In the genomic region with DNA sequence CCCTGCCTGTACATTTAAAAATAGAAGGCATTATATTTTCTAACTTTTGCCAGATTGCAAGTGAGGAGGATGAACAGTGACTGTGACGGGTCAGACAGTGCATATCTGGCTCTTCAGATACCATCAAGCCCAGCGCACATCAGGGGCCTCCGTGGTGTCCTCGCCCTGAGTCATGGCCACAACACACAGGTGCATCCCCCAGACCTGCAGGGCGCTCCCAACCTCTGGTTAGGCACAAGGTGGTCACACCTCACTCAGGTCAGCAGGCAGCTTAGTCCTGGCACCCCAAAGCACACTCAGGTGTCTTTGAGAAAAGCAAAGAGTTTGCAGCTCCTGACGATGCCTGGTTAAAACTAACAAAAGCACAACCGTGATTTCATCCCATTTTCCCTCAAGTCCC, we compare ENCODE assay signal across 29 cellular contexts. TPM values are rescaled to one million over a fixed set of nuclear protein-coding genes. Genes with fewer than 3 reads are reported as not detected.
A peak's percentile ranks its signal among the peaks of the same experiment; 100 is the strongest.
DNase-seq lines count a peak whose midpoint lies in the region; ATAC-seq and TF ChIP-seq lines count a peak whose summit lies in the region.
"Had no signal": no experiment of that assay in that cellular context is flagged by ENCODE, and none has a peak within 500 bp of the region (broad histone marks: within the 10 kb centered on the region; RNA-seq: fewer than 3 reads in every experiment).

No MANE protein-coding gene starts in this region.

- H2BK120ac ChIP-seq in H9 (ENCODE audit: low read depth, low read length, poor library complexity, severe bottlenecking): no peak overlapping the region
- no peak overlapping the region for H2BK120ac ChIP-seq in neuronal stem cell (ENCODE audit: low read depth, low read length)

- H2BK5ac ChIP-seq in H9 (ENCODE audit: insufficient read length, low read length): no peak overlapping the region
- H2BK5ac ChIP-seq in neuronal stem cell (ENCODE audit: low read length): no peak overlapping the region

- H3K79me2 ChIP-seq in H9 (ENCODE audit: insufficient read depth, low read length): no peaks in the 10 kb centered on the region

- TF ChIP-seq CTCF in H9 (conservative IDR thresholded peaks at IDR 0.05): no peak
- no peak for TF ChIP-seq CTCF in coronary artery (IDR thresholded peaks at IDR 0.05)
- no peak for TF ChIP-seq CTCF in endodermal cell (conservative IDR thresholded peaks at IDR 0.05)
- no peak for TF ChIP-seq CTCF in body of pancreas (IDR thresholded peaks at IDR 0.05)

- WGBS in H9 (ENCODE audit: extremely low coverage, insufficient read length, low lambda C conversion rate): no CpG with 5 or more reads among the region's 7 CpGs
- WGBS in endodermal cell (ENCODE audit: insufficient coverage in 1 of 2, insufficient read length in 1 of 2), 2 experiments: 89 to 98% methylated on average over 7 of the region's 7 CpGs
- no CpG with 5 or more reads among the region's 7 CpGs for WGBS in neuronal stem cell (ENCODE audit: extremely low coverage in 2 of 2, insufficient read length in 2 of 2, insufficient replicate concordance in 1 of 2), 2 donors
- 71 to 77% methylated on average over 7 of the region's 7 CpGs for WGBS in body of pancreas, 2 donors

- H3K4me3 ChIP-seq in coronary artery: no peak overlapping the region
- no peak overlapping the region for H3K4me3 ChIP-seq in endodermal cell (ENCODE audit: low read length)
- H3K4me3 ChIP-seq in neuronal stem cell (ENCODE audit: low read length in 2 of 2): peak overlapping the region in 1 of 2 donors; percentile 31
- no peak overlapping the region for H3K4me3 ChIP-seq in body of pancreas
- H3K4me3 ChIP-seq: BLaER1, GM12878 had no signal

- no peaks in the 10 kb centered on the region for H3K79me1 ChIP-seq in H9 (ENCODE audit: insufficient read depth, low read depth, low read length, poor library complexity, severe bottlenecking)
- H3K79me1 ChIP-seq in neuronal stem cell (ENCODE audit: low read depth, low read length): no peaks in the 10 kb centered on the region

- no peak overlapping the region for H3K27ac Mint-ChIP-seq in H9
- H3K27ac Mint-ChIP-seq in endodermal cell: no peak overlapping the region
- no peak overlapping the region for H3K27ac Mint-ChIP-seq in activated CD4-positive, alpha-beta T cell treated with anti-CD3 and anti-CD28 coated beads, Interleukin-2, amount 10 ng/mL, durations not matched to agents 7 days and 5 days
- H3K27ac Mint-ChIP-seq: CD14-positive monocyte; CD4-positive, alpha-beta memory T cell; CD4-positive, CD25-positive, alpha-beta regulatory T cell; CD8-positive, alpha-beta memory T cell had no signal

- H3K4me3 Mint-ChIP-seq in H9 (no peak overlapping the region), endodermal cell (no peak overlapping the region)
- H3K4me3 Mint-ChIP-seq in activated CD4-positive, alpha-beta T cell treated with anti-CD3 and anti-CD28 coated beads, Interleukin-2, amount 10 ng/mL, durations not matched to agents 7 days and 5 days: no peak overlapping the region
- H3K4me3 Mint-ChIP-seq: CD14-positive monocyte; CD4-positive, alpha-beta memory T cell; CD4-positive, CD25-positive, alpha-beta regulatory T cell; CD8-positive, alpha-beta memory T cell had no signal

- no peak overlapping the region for H3K56ac ChIP-seq in H9 (ENCODE audit: insufficient read length, low read depth, low read length)

- no peaks in the 10 kb centered on the region for H3K9me3 ChIP-seq in H9 (ENCODE audit: control insufficient read depth, low read depth, low read length)
- no peaks in the 10 kb centered on the region for H3K9me3 ChIP-seq in endodermal cell (ENCODE audit: control insufficient read depth, low read length)
- no peaks in the 10 kb centered on the region for H3K9me3 ChIP-seq in neuronal stem cell (replicated peaks in 1 of 2; ENCODE audit: control insufficient read depth in 2 of 2, insufficient read depth in 1 of 2, low read depth in 1 of 2, low read length in 2 of 2)
- H3K9me3 ChIP-seq in body of pancreas: no peaks in the 10 kb centered on the region
- H3K9me3 ChIP-seq: BE2C, BLaER1 had no signal

- H4K91ac ChIP-seq in H9 (ENCODE audit: insufficient read length, low read depth, low read length) (no peak overlapping the region), neuronal stem cell (ENCODE audit: low read depth, low read length, poor library complexity) (no peak overlapping the region)

- H3K9me3 Mint-ChIP-seq in H9 (no peaks in the 10 kb centered on the region), endodermal cell (no peaks in the 10 kb centered on the region)
- H3K9me3 Mint-ChIP-seq in activated CD4-positive, alpha-beta T cell treated with anti-CD3 and anti-CD28 coated beads, Interleukin-2, amount 10 ng/mL, durations not matched to agents 7 days and 5 days: no peaks in the 10 kb centered on the region

- no peak for TF ChIP-seq POLR2A in body of pancreas (IDR thresholded peaks at IDR 0.05)

- no peak overlapping the region for H4K5ac ChIP-seq in H9 (ENCODE audit: insufficient read length, low read depth, low read length)

- POLR2A ChIA-PET in activated CD4-positive, alpha-beta T cell treated with anti-CD3 and anti-CD28 coated beads, Interleukin-2, amount 10 ng/mL, durations not matched to agents 7 days and 5 days (lab: Charles Lee): no interaction called here

- no peak overlapping the region for H3K18ac ChIP-seq in H9 (ENCODE audit: insufficient read length, low read depth, low read length)
- H3K18ac ChIP-seq in neuronal stem cell (ENCODE audit: low read length): peak overlapping the region; percentile 67

- H3K27ac ChIP-seq in H9 (ENCODE audit: insufficient read length, low read depth, low read length) (no peak overlapping the region), coronary artery (no peak overlapping the region), endodermal cell (ENCODE audit: low read depth, low read length) (no peak overlapping the region), neuronal stem cell (replicated peaks; ENCODE audit: low read length) (no peak overlapping the region), body of pancreas (no peak overlapping the region)
- H3K27ac ChIP-seq: BLaER1 had no signal

- no peak overlapping the region for H3K23ac ChIP-seq in H9 (ENCODE audit: insufficient read length, low read depth, low read length)
- H3K23ac ChIP-seq in neuronal stem cell (ENCODE audit: low read depth, low read length, poor library complexity): peak overlapping the region; percentile 34

- H3K36me3 ChIP-seq in endodermal cell (ENCODE audit: control insufficient read depth, insufficient read depth, low read length) (no peaks in the 10 kb centered on the region), neuronal stem cell (replicated peaks in 1 of 2; ENCODE audit: control insufficient read depth in 2 of 2, insufficient read depth in 2 of 2, low read length in 2 of 2) (no peaks in the 10 kb centered on the region), body of pancreas (replicated peaks in 1 of 2; ENCODE audit: insufficient read depth in 1 of 2, low read depth in 2 of 2) (no peaks in the 10 kb centered on the region)
- H3K36me3 ChIP-seq: BE2C, BLaER1 had no signal

- no peak overlapping the region for H3K9ac ChIP-seq in H9 (ENCODE audit: extremely low read depth, insufficient read length, low read length)
- H3K9ac ChIP-seq in endodermal cell (ENCODE audit: extremely low read depth, low read length, poor library complexity, severe bottlenecking): no peak overlapping the region
- H3K9ac ChIP-seq in neuronal stem cell (ENCODE audit: low read depth, low read length, poor library complexity): no peak overlapping the region
- H3K9ac ChIP-seq: BLaER1 had no signal

- H3T11ph ChIP-seq in H9 (ENCODE audit: low read length): no peak overlapping the region

- H4K20me1 ChIP-seq in H9 (ENCODE audit: control insufficient read depth, insufficient read depth, insufficient read length): no peaks in the 10 kb centered on the region
- H4K20me1 ChIP-seq: BLaER1 had no signal

- H3K14ac ChIP-seq in H9 (ENCODE audit: insufficient read depth, low read length) (no peak overlapping the region), neuronal stem cell (ENCODE audit: low read length) (no peak overlapping the region)

- H3K27me3 Mint-ChIP-seq in H9 (ENCODE audit: low read depth) (peaks cover 41% of the 10 kb centered on the region), endodermal cell (ENCODE audit: insufficient read depth) (peaks cover 40% of the 10 kb centered on the region)
- no peaks in the 10 kb centered on the region for H3K27me3 Mint-ChIP-seq in activated CD4-positive, alpha-beta T cell treated with anti-CD3 and anti-CD28 coated beads, Interleukin-2, amount 10 ng/mL, durations not matched to agents 7 days and 5 days
- H3K27me3 Mint-ChIP-seq: CD4-positive, alpha-beta memory T cell had no signal

- H2AK5ac ChIP-seq in H9 (ENCODE audit: insufficient read length, low read length) (no peak overlapping the region), neuronal stem cell (ENCODE audit: low read depth, low read length) (no peak overlapping the region)

- no peak overlapping the region for H3K4me2 ChIP-seq in H9 (ENCODE audit: insufficient read depth, insufficient read length, low read length)
- no peak overlapping the region for H3K4me2 ChIP-seq in neuronal stem cell (ENCODE audit: insufficient read depth, low read length, poor library complexity, severe bottlenecking)
- H3K4me2 ChIP-seq: BLaER1 had no signal

- H2BK15ac ChIP-seq in H9 (ENCODE audit: low read depth, low read length) (no peak overlapping the region), neuronal stem cell (ENCODE audit: low read length) (no peak overlapping the region)

- no peak for ATAC-seq in body of pancreas
- ATAC-seq: GM12878 had no signal

- CTCF ChIA-PET in activated CD4-positive, alpha-beta T cell treated with anti-CD3 and anti-CD28 coated beads, Interleukin-2, amount 10 ng/mL, durations not matched to agents 7 days and 5 days (lab: Charles Lee): interaction anchor here (0.6 kb wide), 1 partner anchor 594 kb away, joined by 4 read pairs; no protein-coding TSS in a partner anchor

- no peak overlapping the region for H2BK20ac ChIP-seq in H9 (ENCODE audit: low read depth, low read length, poor library complexity, severe bottlenecking)

- H3K4me1 Mint-ChIP-seq in H9 (peaks cover 0 to 3% of the 10 kb centered on the region in 2 experiments; a peak in 1 of 4 replicates), endodermal cell (no peaks in the 10 kb centered on the region)
- no peaks in the 10 kb centered on the region for H3K4me1 Mint-ChIP-seq in activated CD4-positive, alpha-beta T cell treated with anti-CD3 and anti-CD28 coated beads, Interleukin-2, amount 10 ng/mL, durations not matched to agents 7 days and 5 days
- H3K4me1 Mint-ChIP-seq: CD14-positive monocyte; CD4-positive, alpha-beta memory T cell; CD4-positive, CD25-positive, alpha-beta regulatory T cell; CD8-positive, alpha-beta memory T cell had no signal

- H2AFZ ChIP-seq in H9 (ENCODE audit: low read length) (no peak overlapping the region), neuronal stem cell (ENCODE audit: low read length) (no peak overlapping the region)

- H4K8ac ChIP-seq in H9 (replicated peaks; ENCODE audit: insufficient read length, low read depth, low read length) (no peak overlapping the region), neuronal stem cell (ENCODE audit: low read depth, low read length) (no peak overlapping the region)

- H2BK12ac ChIP-seq in H9 (ENCODE audit: insufficient read length, low read depth, low read length) (no peak overlapping the region), neuronal stem cell (ENCODE audit: low read length) (no peak overlapping the region)

- intact Hi-C loops in body of pancreas (cut with DNase I): no loop called here

- no peaks in the 10 kb centered on the region for H3K23me2 ChIP-seq in H9 (ENCODE audit: insufficient read length, low read depth, low read length, poor library complexity, severe bottlenecking)

- peak; percentile 13 for DNase-seq in H9
- peak; percentile 33 for DNase-seq in coronary artery (ENCODE audit: low spot score)
- peak; percentile 19 for DNase-seq in endodermal cell
- DNase-seq in neuronal stem cell (ENCODE audit: low spot score): no peak
- DNase-seq in body of pancreas: no peak
- no peak for DNase-seq in activated CD4-positive, alpha-beta T cell treated with anti-CD3 and anti-CD28 coated beads, Interleukin-2, amount 10 ng/mL, durations not matched to agents 7 days and 5 days
- DNase-seq in RPMI8226: no peak
- no peak for DNase-seq in activated gamma-delta T cell (lab: John Stamatoyannopoulos, UW)
- DNase-seq: 8988T; ACHN; BE2C; C1 segment of cervical spinal cord; CD4-positive, alpha-beta memory T cell; CD4-positive, CD25-positive, alpha-beta regulatory T cell; CD8-positive, alpha-beta memory T cell; COR-L47; DMS 273 treated with DMSO at 0.1 percent for 48 hours; DMS153; DMS53; DMS79; DND-41; EL; GDM1 had no signal

- H3K4ac ChIP-seq in H9 (ENCODE audit: low read depth, low read length): no peak overlapping the region
- no peak overlapping the region for H3K4ac ChIP-seq in neuronal stem cell (ENCODE audit: low read length)

- H3K36me3 Mint-ChIP-seq in H9 (ENCODE audit: insufficient read depth in 1 of 3, low read depth in 3 of 3): no peaks in the 10 kb centered on the region; a peak in 1 of 7 replicates
- no peaks in the 10 kb centered on the region for H3K36me3 Mint-ChIP-seq in endodermal cell (ENCODE audit: low read depth)
- H3K36me3 Mint-ChIP-seq in activated CD4-positive, alpha-beta T cell treated with anti-CD3 and anti-CD28 coated beads, Interleukin-2, amount 10 ng/mL, durations not matched to agents 7 days and 5 days (ENCODE audit: low read depth): no peaks in the 10 kb centered on the region
- H3K36me3 Mint-ChIP-seq: CD14-positive monocyte; CD4-positive, alpha-beta memory T cell; CD4-positive, CD25-positive, alpha-beta regulatory T cell; CD8-positive, alpha-beta memory T cell had no signal

- H3K27me3 ChIP-seq in H9 (ENCODE audit: insufficient read depth, low read length) (no peaks in the 10 kb centered on the region), endodermal cell (ENCODE audit: control insufficient read depth, insufficient read depth, low read length, poor library complexity, severe bottlenecking) (peaks cover 7% of the 10 kb centered on the region), neuronal stem cell (ENCODE audit: control insufficient read depth in 3 of 3, insufficient read depth in 3 of 3, low read depth in 1 of 3, low read length in 3 of 3) (no peaks in the 10 kb centered on the region), body of pancreas (peaks cover 0 to 5% of the 10 kb centered on the region in 2 donors)
- H3K27me3 ChIP-seq: BE2C, BLaER1 had no signal

- H3K4me1 ChIP-seq in H9 (ENCODE audit: insufficient read depth, low read length): no peaks in the 10 kb centered on the region
- no peaks in the 10 kb centered on the region for H3K4me1 ChIP-seq in endodermal cell (ENCODE audit: control insufficient read depth, insufficient read depth, low read length)
- no peaks in the 10 kb centered on the region for H3K4me1 ChIP-seq in neuronal stem cell (ENCODE audit: control insufficient read depth in 2 of 2, insufficient read depth in 1 of 2, low read depth in 1 of 2, low read length in 2 of 2)
- H3K4me1 ChIP-seq in body of pancreas: no peaks in the 10 kb centered on the region
- H3K4me1 ChIP-seq: BE2C, BLaER1 had no signal

RNA-seq across cellular contexts. Expression of a gene that starts 28.6 kb away (rescaled TPM):
- 91.6 and 94.4 TPM in 2 replicates for total RNA-seq in H9 (2021)
- total RNA-seq in endodermal cell: 1 to 10 TPM; 4.2 to 6.9 TPM
- polyA plus RNA-seq in endodermal cell (2013, experiment 1 of 2): 67.3 TPM
- polyA plus RNA-seq in endodermal cell (2013, experiment 2 of 2): 57.3 TPM
- polyA plus RNA-seq in neuronal stem cell (2013, experiment 1 of 2): 9.6 TPM
- 9.3 TPM for polyA plus RNA-seq in neuronal stem cell (2013, experiment 2 of 2)
- 1 to 10 TPM; 1.3 to 3.0 TPM for total RNA-seq in body of pancreas
- not detected for total RNA-seq in activated CD4-positive, alpha-beta T cell treated with anti-CD3 and anti-CD28 coated beads, Interleukin-2, amount 10 ng/mL, durations not matched to agents 7 days and 5 days
- total RNA-seq: A673; CD4-positive, alpha-beta memory T cell; CD4-positive, CD25-positive, alpha-beta regulatory T cell; CD8-positive, alpha-beta memory T cell; G401; GM12878 had no signal
- polyA plus RNA-seq: AG04450; CD14-positive monocyte; CD4-positive, alpha-beta memory T cell; CD4-positive, CD25-positive, alpha-beta regulatory T cell; CD8-positive, alpha-beta memory T cell; GM12878 had no signal

Comparison
In these comparisons a context has a peak if more than half of its experiments do, and no peak if none do; other contexts are left out.
1. DNase-seq: peak in H9 (single experiment), coronary artery (single experiment) and endodermal cell (single experiment); none in neuronal stem cell (single experiment), body of pancreas (0 of 4), activated CD4-positive, alpha-beta T cell treated with anti-CD3 and anti-CD28 coated beads, Interleukin-2, amount 10 ng/mL, durations not matched to agents 7 days and 5 days (single experiment), RPMI8226 (single experiment) and activated gamma-delta T cell (single experiment).
2. RNA of a gene that starts 28.6 kb away (total RNA-seq): 91.6 to 94.4 TPM in H9; 4.2 to 6.9 TPM in endodermal cell, 1.3 to 3.0 TPM in body of pancreas and not detected in activated CD4-positive, alpha-beta T cell treated with anti-CD3 and anti-CD28 coated beads, Interleukin-2, amount 10 ng/mL, durations not matched to agents 7 days and 5 days; every median in the first group is over 10 times any median in the second.